Comparison of ENCODE assay signal across 8 cellular contexts in the genomic region with DNA sequence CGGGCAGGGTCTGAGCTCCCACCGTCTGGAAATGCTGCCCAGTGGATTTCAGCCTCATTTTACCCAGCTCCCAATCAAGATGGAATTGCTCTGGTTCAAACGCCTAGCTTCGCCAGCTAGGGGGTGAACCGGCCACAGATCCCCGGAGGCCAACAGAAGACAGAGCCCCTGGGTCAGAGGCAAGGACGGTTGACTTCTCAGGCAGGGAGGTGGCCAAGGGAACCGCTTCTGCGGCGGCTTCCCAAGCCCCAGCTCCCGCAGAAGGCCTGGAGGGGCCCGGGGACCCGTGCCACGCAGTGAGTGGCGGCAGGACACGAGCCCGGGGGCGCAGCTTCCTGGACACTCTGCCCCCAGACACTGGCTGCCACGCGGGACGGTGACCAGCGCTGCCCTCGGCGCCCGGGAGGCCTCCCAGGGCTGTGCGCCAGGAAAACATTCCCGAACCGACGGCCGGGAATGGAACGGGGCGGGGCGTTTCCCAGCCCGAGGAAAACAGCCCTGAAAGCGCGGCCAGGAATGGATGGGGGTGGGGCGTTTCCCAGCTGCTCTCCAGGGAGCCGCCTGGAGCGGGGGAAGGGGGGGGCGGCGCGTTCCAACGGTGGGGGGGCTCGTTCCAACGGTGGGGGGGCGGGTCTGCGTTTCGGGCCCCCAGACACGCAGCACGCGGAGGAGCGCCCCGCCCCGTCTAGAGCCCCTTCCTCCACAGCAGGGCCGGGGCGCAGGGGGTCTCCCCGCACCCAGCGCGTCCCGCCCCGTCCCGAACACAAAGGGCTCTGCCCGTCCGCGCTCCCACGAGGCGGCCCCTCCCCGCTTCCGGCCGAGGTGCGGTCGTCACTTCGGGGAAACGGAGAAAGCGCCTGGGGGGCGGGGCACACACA. TPM values are rescaled to one million over a fixed set of nuclear protein-coding genes. Genes with fewer than 3 reads are reported as not detected.
DNase-seq lines count a peak whose midpoint lies in the region; ATAC-seq and TF ChIP-seq lines count a peak whose summit lies in the region.

No MANE protein-coding gene starts in this region.

- peak overlapping the region; percentile 57 for H3K4me3 ChIP-seq in Caco-2 (ENCODE audit: low read depth, low read length)

- H3K36me3 Mint-ChIP-seq in Caco-2 (ENCODE audit: insufficient read depth, unreplicated experiment) (no peaks in the 10 kb centered on the region), endothelial cell (ENCODE audit: low read depth, unreplicated experiment) (no peaks in the 10 kb centered on the region)

- DNase-seq in Caco-2 = peak; percentile 94 to 95
- peak; percentile 77 for DNase-seq in HEK293T (ENCODE audit: extremely low spot score)
- peak; percentile 81 for DNase-seq in NCI-H69 (lab: John Stamatoyannopoulos, UW)
- peak; percentile 84 for DNase-seq in activated T-cell treated with anti-CD3 and anti-CD28 coated beads for 1 hour (ENCODE audit: low read depth)
- DNase-seq in endothelial cell (ENCODE audit: low spot score) = peak; percentile 94
- peak; percentile 75 for DNase-seq in midbrain (lab: John Stamatoyannopoulos, UW)
- peak; percentile 79 to 85 for DNase-seq in stimulated activated CD8-positive, alpha-beta memory T cell treated with anti-CD3 and anti-CD28 coated beads, Interleukin-15, amount 100 ng/mL, for 48 hours (ENCODE audit: low read depth in 2 of 2)

- H3K4me1 ChIP-seq in Caco-2 = peaks cover 29% of the 10 kb centered on the region

- no peaks in the 10 kb centered on the region for H3K27me3 Mint-ChIP-seq in Caco-2 (ENCODE audit: insufficient read depth, unreplicated experiment)
- H3K27me3 Mint-ChIP-seq in endothelial cell (ENCODE audit: unreplicated experiment) = peaks cover 16% of the 10 kb centered on the region

- no peaks in the 10 kb centered on the region for H3K36me3 ChIP-seq in Caco-2 (ENCODE audit: control insufficient read depth, insufficient read depth, low read length)

- no peaks in the 10 kb centered on the region for H3K27me3 ChIP-seq in Caco-2 (replicated peaks; ENCODE audit: control insufficient read depth, insufficient read depth, low read length)

- no peak for ATAC-seq in GM19463 (IDR thresholded peaks at IDR 0.05; ENCODE audit: unreplicated experiment)

- no peaks in the 10 kb centered on the region; the same call in 1 of the 2 replicates for H3K9me3 ChIP-seq in Caco-2

- POLR2A ChIA-PET in Caco-2 (lab: Charles Lee) (interaction anchor here (0.5 to 1.8 kb wide), 13 partner anchors 15 to 213 kb away, joined by 3 to 10 read pairs (median 4); partner anchors contain the start of genes BET1L, IFITM2, PKP3 and RIC8A), HEK293T (lab: Yijun Ruan, JAX) (interaction anchor here (0.6 to 1.6 kb wide), 10 partner anchors 13 to 105 kb away, joined by 3 to 10 read pairs (median 4); partner anchors contain the start of genes IFITM2 and PTDSS2)

- peaks cover 20% of the 10 kb centered on the region for H3K4me1 Mint-ChIP-seq in Caco-2 (ENCODE audit: low read depth, unreplicated experiment)
- H3K4me1 Mint-ChIP-seq in endothelial cell (ENCODE audit: unreplicated experiment) = peaks cover 18% of the 10 kb centered on the region

- H3K27ac Mint-ChIP-seq in Caco-2 (ENCODE audit: unreplicated experiment) (peak overlapping the region; percentile 46), endothelial cell (ENCODE audit: unreplicated experiment) (peak overlapping the region; percentile 92)

- intact Hi-C loops in Caco-2 (cut with micrococcal nuclease; ENCODE audit: unreplicated experiment) = loop anchor here (5.0 kb wide), 1 partner anchor 49 kb away; the partner anchor contains the start of gene IFITM2

- H3K4me3 Mint-ChIP-seq in Caco-2 (ENCODE audit: unreplicated experiment) (peak overlapping the region; percentile 52), endothelial cell (ENCODE audit: unreplicated experiment) (peak overlapping the region; percentile 56)

- TF ChIP-seq CTCF in Caco-2 (IDR thresholded peaks at IDR 0.05; ENCODE audit: insufficient read depth in 1 of 2, low read depth in 1 of 2, low read length in 1 of 2, severe bottlenecking in 1 of 2, unreplicated experiment in 1 of 2) (no peak), endothelial cell (IDR thresholded peaks at IDR 0.05; ENCODE audit: unreplicated experiment) (no peak)

- TSS peak; percentile 94 for BruUV-seq in Caco-2 (replicated peaks; lab: Mats Ljungman, UMichigan)

- H3K9me3 Mint-ChIP-seq in Caco-2 (ENCODE audit: unreplicated experiment) = no peaks in the 10 kb centered on the region
- H3K9me3 Mint-ChIP-seq in endothelial cell (ENCODE audit: unreplicated experiment) = no peaks in the 10 kb centered on the region

- CTCF ChIA-PET in Caco-2 (lab: Charles Lee) = interaction anchor here (0.6 to 4.0 kb wide), 13 partner anchors 16 to 149 kb away, joined by 3 to 15 read pairs (median 5); partner anchors contain the start of genes BET1L and RIC8A
- CTCF ChIA-PET in HEK293T (lab: Yijun Ruan, JAX) = interaction anchor here (0.7 to 2.2 kb wide), 3 partner anchors 16 to 105 kb away, joined by 3 to 9 read pairs (median 4); no protein-coding TSS in a partner anchor

TF ChIP-seq in HEK293T, 16 proteins besides CTCF, POLR2A, EP300 and RAD21:
- TF ChIP-seq FOXK2 (IDR thresholded peaks at IDR 0.05) (no peak), NFRKB (IDR thresholded peaks at IDR 0.05) (no peak), TARDBP (IDR thresholded peaks at IDR 0.05) (no peak), ARNT (IDR thresholded peaks at IDR 0.05) (no peak), ELF4 (IDR thresholded peaks at IDR 0.05) (no peak), SUZ12 (IDR thresholded peaks at IDR 0.05) (no peak), ZNF384 (IDR thresholded peaks at IDR 0.05) (no peak), L3MBTL2 (conservative IDR thresholded peaks at IDR 0.05) (no peak), BHLHE40 (IDR thresholded peaks at IDR 0.05; ENCODE audit: borderline replicate concordance) (no peak), LEF1 (IDR thresholded peaks at IDR 0.05; ENCODE audit: borderline replicate concordance) (no peak), HDGF (IDR thresholded peaks at IDR 0.05; ENCODE audit: borderline replicate concordance) (no peak), FOXA1 (IDR thresholded peaks at IDR 0.05) (no peak)
- TF ChIP-seq, protein P1, sequence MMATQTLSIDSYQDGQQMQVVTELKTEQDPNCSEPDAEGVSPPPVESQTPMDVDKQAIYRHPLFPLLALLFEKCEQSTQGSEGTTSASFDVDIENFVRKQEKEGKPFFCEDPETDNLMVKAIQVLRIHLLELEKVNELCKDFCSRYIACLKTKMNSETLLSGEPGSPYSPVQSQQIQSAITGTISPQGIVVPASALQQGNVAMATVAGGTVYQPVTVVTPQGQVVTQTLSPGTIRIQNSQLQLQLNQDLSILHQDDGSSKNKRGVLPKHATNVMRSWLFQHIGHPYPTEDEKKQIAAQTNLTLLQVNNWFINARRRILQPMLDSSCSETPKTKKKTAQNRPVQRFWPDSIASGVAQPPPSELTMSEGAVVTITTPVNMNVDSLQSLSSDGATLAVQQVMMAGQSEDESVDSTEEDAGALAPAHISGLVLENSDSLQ (IDR thresholded peaks at IDR 0.05) = no peak

RNA-seq across cellular contexts. Expression of gene B4GALNT4, which starts 13.5 kb away (rescaled TPM):
- total RNA-seq in Caco-2 (2022) (30.7 and 35.6 TPM in 2 replicates), endothelial cell (ENCODE audit: unreplicated experiment) (14.9 TPM)

RNA-seq across cellular contexts. Expression of gene IFITM3, which starts 35.2 kb away (rescaled TPM):
- total RNA-seq in Caco-2 (2022) (6.9 and 12.4 TPM in 2 replicates), endothelial cell (ENCODE audit: unreplicated experiment) (446 TPM)

RNA-seq across cellular contexts. Expression of gene PKP3, which starts 38.2 kb away (rescaled TPM):
- total RNA-seq in Caco-2 (2022) (143 and 149 TPM in 2 replicates), endothelial cell (ENCODE audit: unreplicated experiment) (0.49 TPM)

RNA-seq across cellular contexts. Expression of gene IFITM1, which starts 42.0 kb away (rescaled TPM):
- total RNA-seq in Caco-2 (2022) (3.0 and 3.2 TPM in 2 replicates), endothelial cell (ENCODE audit: unreplicated experiment) (23.4 TPM)

RNA-seq across cellular contexts. Expression of gene IFITM2, which starts 48.2 kb away (rescaled TPM):
- 7.0 and 7.3 TPM in 2 replicates for total RNA-seq in Caco-2 (2022)
- total RNA-seq in endothelial cell (ENCODE audit: unreplicated experiment) = 205 TPM

Comparison
In these comparisons a context has a peak if more than half of its experiments do, and no peak if none do; other contexts are left out.
1. RNA of gene IFITM3, which starts 35.2 kb away (total RNA-seq): 446 TPM in endothelial cell (single experiment); 6.9 to 12.4 TPM in Caco-2; every median in the first group is over 10 times any median in the second.
2. RNA of gene PKP3, which starts 38.2 kb away (total RNA-seq): 143 to 149 TPM in Caco-2; 0.49 TPM in endothelial cell (single experiment); every median in the first group is over 10 times any median in the second.
3. Peak in every context shown above with its lines, with median percentiles within 50 percentile points of each other: DNase-seq.